In the genomic region with DNA sequence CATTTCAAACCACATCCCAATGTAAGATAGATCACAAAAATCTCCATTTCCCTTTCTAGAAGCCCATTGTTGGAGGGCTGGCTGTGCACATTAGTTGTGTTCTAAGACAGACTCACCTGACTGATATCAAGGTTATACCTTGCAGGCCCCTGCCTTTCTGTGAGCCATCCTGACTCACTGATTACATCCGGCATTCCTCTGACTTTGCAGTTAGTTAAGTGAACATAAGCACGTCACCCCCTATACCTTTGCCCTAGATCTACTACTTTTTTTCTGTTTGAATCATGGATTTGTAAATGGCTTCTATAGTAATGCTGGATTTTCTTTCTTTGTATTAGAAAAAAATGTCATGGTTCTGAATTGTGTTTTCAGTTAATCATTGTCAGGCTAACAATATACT, we compare ENCODE assay signal across 19 cellular contexts.
DNase-seq lines count a peak whose midpoint lies in the region; ATAC-seq and TF ChIP-seq lines count a peak whose summit lies in the region.
"Had no signal": no experiment of that assay in that cellular context is flagged by ENCODE, and none has a peak within 500 bp of the region (broad histone marks: within the 10 kb centered on the region; RNA-seq: fewer than 3 reads in every experiment).

No MANE protein-coding gene starts in this region.

- no peak overlapping the region for H3K9ac ChIP-seq in fibroblast of lung (ENCODE audit: insufficient read depth, low read length)

- no peaks in the 10 kb centered on the region; the same call in 1 of the 3 replicates for H3K36me3 Mint-ChIP-seq in GM23338 (ENCODE audit: low read depth)

- H3K9me3 Mint-ChIP-seq in GM23338 = no peaks in the 10 kb centered on the region
- H3K9me3 Mint-ChIP-seq: activated B cell treated with CpG ODN at 0.5 μM for 24 hours; dendritic cell treated with granulocyte-macrophage colony-stimulating factor and Interleukin-4, amounts not matched to agents 40 ng/mL and 50 ng/mL, for 4 days; immature natural killer cell had no signal

- ATAC-seq in GM23338 = no peak
- ATAC-seq in RWPE2 (ENCODE audit: low read depth) = peak; percentile 98
- no peak for ATAC-seq in GM19351 (IDR thresholded peaks at IDR 0.05; ENCODE audit: unreplicated experiment)
- ATAC-seq: psoas muscle had no signal

- no peak overlapping the region for H3K4me3 Mint-ChIP-seq in GM23338
- H3K4me3 Mint-ChIP-seq: activated B cell treated with CpG ODN at 0.5 μM for 24 hours; dendritic cell treated with granulocyte-macrophage colony-stimulating factor and Interleukin-4, amounts not matched to agents 40 ng/mL and 50 ng/mL, for 4 days; immature natural killer cell had no signal

- H2AFZ ChIP-seq in GM23338 = no peak overlapping the region
- H2AFZ ChIP-seq in fibroblast of lung (ENCODE audit: low read length) = no peak overlapping the region

- no peaks in the 10 kb centered on the region; the same call in 1 of the 2 replicates for H3F3A ChIP-seq in GM23338 (replicated peaks; ENCODE audit: low read depth)

- H3K36me3 ChIP-seq in GM23338 (ENCODE audit: insufficient read depth) (peaks cover 4% of the 10 kb centered on the region; the same call in 1 of the 2 replicates), RWPE2 (ENCODE audit: low read depth) (peaks cover 5% of the 10 kb centered on the region; the same call in 1 of the 2 replicates), fibroblast of lung (ENCODE audit: control insufficient read depth, insufficient read depth, low read length) (no peaks in the 10 kb centered on the region)
- H3K36me3 ChIP-seq: uterus had no signal

- H3K4me2 ChIP-seq in GM23338 (no peak overlapping the region), fibroblast of lung (ENCODE audit: extremely low read depth, insufficient read depth, low read length) (no peak overlapping the region)

- DNase-seq in GM23338 (ENCODE audit: low spot score) = no peak
- peak; percentile 83 for DNase-seq in RWPE2 (ENCODE audit: low spot score)
- peak; percentile 47 to 79 for DNase-seq in fibroblast of lung (ENCODE audit: low read depth in 2 of 2)
- DNase-seq in retinal pigment epithelial cell (ENCODE audit: low read depth) = peak; percentile 66
- DNase-seq in cerebellum (ENCODE audit: low spot score) = no peak
- no peak for DNase-seq in AML-193 (lab: John Stamatoyannopoulos, UW)
- DNase-seq in GM20000 (ENCODE audit: low spot score) = no peak
- DNase-seq: activated B cell treated with CpG ODN at 0.5 μM for 24 hours; foreskin fibroblast; GDM1; immature natural killer cell; MV-4-11; psoas muscle; stimulated activated CD4-positive, alpha-beta T cell treated with anti-CD3 and anti-CD28 coated beads, Interleukin-1b, Interleukin-23, amount 100 ng/mL, for 48 hours; stimulated activated CD8-positive, alpha-beta memory T cell treated with anti-CD3 and anti-CD28 coated beads, Interleukin-4, amount 100 ng/mL, for 48 hours; uterus had no signal

- peak overlapping the region; percentile 30; the same call in 1 of the 2 replicates for H3K27ac ChIP-seq in GM23338 (ENCODE audit: low read depth)
- peak overlapping the region; percentile 93 for H3K27ac ChIP-seq in RWPE2 (ENCODE audit: poor library complexity, severe bottlenecking)
- H3K27ac ChIP-seq in fibroblast of lung (ENCODE audit: insufficient read depth, low read length) = no peak overlapping the region
- H3K27ac ChIP-seq: C4-2B, psoas muscle, uterus had no signal

- TF ChIP-seq CTCF in GM23338 (conservative IDR thresholded peaks at IDR 0.05; ENCODE audit: low read depth in 2 of 2) (no peak), RWPE2 (IDR thresholded peaks at IDR 0.05; ENCODE audit: poor library complexity, severe bottlenecking) (no peak), fibroblast of lung (conservative IDR thresholded peaks at IDR 0.05 in 1 of 2, IDR thresholded peaks at IDR 0.05 in 1 of 2; ENCODE audit: low read depth in 1 of 2, low read length in 2 of 2) (no peak), retinal pigment epithelial cell (conservative IDR thresholded peaks at IDR 0.05; ENCODE audit: low read depth, low read length) (no peak), GM20000 (IDR thresholded peaks at IDR 0.05; ENCODE audit: extremely low read depth, missing control alignments) (no peak)

- H3K27me3 ChIP-seq in GM23338 (ENCODE audit: insufficient read depth) (no peaks in the 10 kb centered on the region), RWPE2 (ENCODE audit: insufficient read depth, poor library complexity, severe bottlenecking) (no peaks in the 10 kb centered on the region), fibroblast of lung (ENCODE audit: control insufficient read depth, insufficient read depth, low read length) (no peaks in the 10 kb centered on the region)
- H3K27me3 ChIP-seq: uterus had no signal

- H3K9me2 ChIP-seq in GM23338 (ENCODE audit: insufficient read depth) = no peaks in the 10 kb centered on the region

- no peaks in the 10 kb centered on the region for H3K4me1 Mint-ChIP-seq in GM23338
- H3K4me1 Mint-ChIP-seq: activated B cell treated with CpG ODN at 0.5 μM for 24 hours, immature natural killer cell had no signal

- H4K20me1 ChIP-seq in GM23338 (replicated peaks; ENCODE audit: insufficient read depth) (no peaks in the 10 kb centered on the region; the same call in 1 of the 2 replicates), fibroblast of lung (ENCODE audit: control insufficient read depth, extremely low read depth, insufficient read depth, low read length) (no peaks in the 10 kb centered on the region)

- H3K4me1 ChIP-seq in GM23338 (ENCODE audit: insufficient read depth) (no peaks in the 10 kb centered on the region), RWPE2 (ENCODE audit: insufficient read depth, poor library complexity, severe bottlenecking) (peaks cover 33% of the 10 kb centered on the region), fibroblast of lung (ENCODE audit: control insufficient read depth, extremely low read depth, insufficient read depth, low read length) (no peaks in the 10 kb centered on the region)
- H3K4me1 ChIP-seq: psoas muscle, uterus had no signal

- H3K27me3 Mint-ChIP-seq in GM23338 (ENCODE audit: insufficient read depth, low read depth, poor library complexity) = no peaks in the 10 kb centered on the region
- H3K27me3 Mint-ChIP-seq: activated B cell treated with CpG ODN at 0.5 μM for 24 hours; dendritic cell treated with granulocyte-macrophage colony-stimulating factor and Interleukin-4, amounts not matched to agents 40 ng/mL and 50 ng/mL, for 4 days had no signal

- H3K9me3 ChIP-seq in RWPE2 (ENCODE audit: severe bottlenecking) (no peaks in the 10 kb centered on the region), fibroblast of lung (ENCODE audit: control insufficient read depth, insufficient read depth, low read depth, low read length) (no peaks in the 10 kb centered on the region)
- H3K9me3 ChIP-seq: psoas muscle, uterus had no signal

- H3K79me2 ChIP-seq in GM23338 (replicated peaks; ENCODE audit: insufficient read depth) (no peaks in the 10 kb centered on the region), fibroblast of lung (ENCODE audit: control insufficient read depth, insufficient read depth, low read length) (no peaks in the 10 kb centered on the region)

- no peak overlapping the region for H3K27ac Mint-ChIP-seq in GM23338
- H3K27ac Mint-ChIP-seq: activated B cell treated with CpG ODN at 0.5 μM for 24 hours; dendritic cell treated with granulocyte-macrophage colony-stimulating factor and Interleukin-4, amounts not matched to agents 40 ng/mL and 50 ng/mL, for 4 days had no signal

- H3K4me3 ChIP-seq in GM23338 (no peak overlapping the region), RWPE2 (ENCODE audit: severe bottlenecking) (no peak overlapping the region), fibroblast of lung (replicated peaks in 1 of 4; ENCODE audit: control extremely low read depth in 1 of 4, insufficient read depth in 1 of 4, low read depth in 3 of 4, low read length in 4 of 4) (no peak overlapping the region), retinal pigment epithelial cell (ENCODE audit: low read length) (no peak overlapping the region)
- H3K4me3 ChIP-seq: psoas muscle, uterus had no signal

TF ChIP-seq in GM23338, 12 proteins besides CTCF, POLR2A, EP300 and RAD21 (continues in another document):
- TF ChIP-seq, protein P1, sequence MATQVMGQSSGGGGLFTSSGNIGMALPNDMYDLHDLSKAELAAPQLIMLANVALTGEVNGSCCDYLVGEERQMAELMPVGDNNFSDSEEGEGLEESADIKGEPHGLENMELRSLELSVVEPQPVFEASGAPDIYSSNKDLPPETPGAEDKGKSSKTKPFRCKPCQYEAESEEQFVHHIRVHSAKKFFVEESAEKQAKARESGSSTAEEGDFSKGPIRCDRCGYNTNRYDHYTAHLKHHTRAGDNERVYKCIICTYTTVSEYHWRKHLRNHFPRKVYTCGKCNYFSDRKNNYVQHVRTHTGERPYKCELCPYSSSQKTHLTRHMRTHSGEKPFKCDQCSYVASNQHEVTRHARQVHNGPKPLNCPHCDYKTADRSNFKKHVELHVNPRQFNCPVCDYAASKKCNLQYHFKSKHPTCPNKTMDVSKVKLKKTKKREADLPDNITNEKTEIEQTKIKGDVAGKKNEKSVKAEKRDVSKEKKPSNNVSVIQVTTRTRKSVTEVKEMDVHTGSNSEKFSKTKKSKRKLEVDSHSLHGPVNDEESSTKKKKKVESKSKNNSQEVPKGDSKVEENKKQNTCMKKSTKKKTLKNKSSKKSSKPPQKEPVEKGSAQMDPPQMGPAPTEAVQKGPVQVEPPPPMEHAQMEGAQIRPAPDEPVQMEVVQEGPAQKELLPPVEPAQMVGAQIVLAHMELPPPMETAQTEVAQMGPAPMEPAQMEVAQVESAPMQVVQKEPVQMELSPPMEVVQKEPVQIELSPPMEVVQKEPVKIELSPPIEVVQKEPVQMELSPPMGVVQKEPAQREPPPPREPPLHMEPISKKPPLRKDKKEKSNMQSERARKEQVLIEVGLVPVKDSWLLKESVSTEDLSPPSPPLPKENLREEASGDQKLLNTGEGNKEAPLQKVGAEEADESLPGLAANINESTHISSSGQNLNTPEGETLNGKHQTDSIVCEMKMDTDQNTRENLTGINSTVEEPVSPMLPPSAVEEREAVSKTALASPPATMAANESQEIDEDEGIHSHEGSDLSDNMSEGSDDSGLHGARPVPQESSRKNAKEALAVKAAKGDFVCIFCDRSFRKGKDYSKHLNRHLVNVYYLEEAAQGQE (IDR thresholded peaks at IDR 0.05; ENCODE audit: unreplicated experiment) = no peak
- TF ChIP-seq POLR2AphosphoS5 (IDR thresholded peaks at IDR 0.05; ENCODE audit: low read depth) (no peak), STAT1 (IDR thresholded peaks at IDR 0.05; ENCODE audit: unreplicated experiment) (no peak), JUNB (IDR thresholded peaks at IDR 0.05; ENCODE audit: unreplicated experiment) (no peak), NANOG (IDR thresholded peaks at IDR 0.05; ENCODE audit: borderline replicate concordance) (no peak)
- TF ChIP-seq, protein P2, sequence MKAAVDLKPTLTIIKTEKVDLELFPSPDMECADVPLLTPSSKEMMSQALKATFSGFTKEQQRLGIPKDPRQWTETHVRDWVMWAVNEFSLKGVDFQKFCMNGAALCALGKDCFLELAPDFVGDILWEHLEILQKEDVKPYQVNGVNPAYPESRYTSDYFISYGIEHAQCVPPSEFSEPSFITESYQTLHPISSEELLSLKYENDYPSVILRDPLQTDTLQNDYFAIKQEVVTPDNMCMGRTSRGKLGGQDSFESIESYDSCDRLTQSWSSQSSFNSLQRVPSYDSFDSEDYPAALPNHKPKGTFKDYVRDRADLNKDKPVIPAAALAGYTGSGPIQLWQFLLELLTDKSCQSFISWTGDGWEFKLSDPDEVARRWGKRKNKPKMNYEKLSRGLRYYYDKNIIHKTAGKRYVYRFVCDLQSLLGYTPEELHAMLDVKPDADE (IDR thresholded peaks at IDR 0.05) = no peak

Comparison
In these comparisons a context has a peak if more than half of its experiments do, and no peak if none do; other contexts are left out.
1. DNase-seq: peak in RWPE2 (single experiment), fibroblast of lung (2 of 2) and retinal pigment epithelial cell (single experiment); none in GM23338 (single experiment), cerebellum (single experiment), AML-193 (0 of 2) and GM20000 (single experiment).